ENCODE assay signal across 8 cellular contexts in the genomic region with DNA sequence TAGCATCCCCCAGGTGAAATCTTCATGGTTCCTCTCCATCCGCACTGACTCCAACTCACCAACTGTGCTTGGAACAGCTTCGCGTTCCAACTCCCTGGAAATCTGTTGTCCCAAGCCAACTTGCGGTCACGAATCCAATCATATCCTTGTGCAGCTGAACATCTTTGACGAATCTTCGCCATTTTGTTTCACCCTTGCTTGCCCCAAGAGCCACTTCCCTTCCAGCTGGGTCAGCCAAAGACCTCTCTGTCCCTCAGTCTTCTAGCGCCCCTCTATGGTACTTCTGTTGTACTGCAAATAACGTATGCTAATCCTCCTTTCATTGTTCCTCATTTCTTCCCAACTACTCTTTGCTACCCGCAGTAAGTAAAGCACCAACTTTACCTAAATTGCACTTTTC.
DNase-seq lines count a peak whose midpoint lies in the region; ATAC-seq and TF ChIP-seq lines count a peak whose summit lies in the region.

No MANE protein-coding gene starts in this region.

- H3K9me3 ChIP-seq in breast epithelium (peaks cover 0 to under 1% of the 10 kb centered on the region in 2 donors), NT2/D1 (ENCODE audit: insufficient read depth, low read length) (peaks cover 2% of the 10 kb centered on the region; the same call in 1 of the 2 replicates), transverse colon (no peaks in the 10 kb centered on the region)

- peak; percentile 33 for DNase-seq in MCF 10A (ENCODE audit: unreplicated experiment)
- no peak for DNase-seq in breast epithelium (ENCODE audit: low spot score in 2 of 2)
- peak; percentile 52 for DNase-seq in NT2/D1 (ENCODE audit: low read depth, low spot score)
- peak; percentile 70 for DNase-seq in fibroblast of pulmonary artery (ENCODE audit: low read depth)
- no peak for DNase-seq in transverse colon
- no peak for DNase-seq in AG08395 (ENCODE audit: low spot score)

- no peaks in the 10 kb centered on the region for H3K36me3 Mint-ChIP-seq in MCF 10A (ENCODE audit: insufficient read depth, unreplicated experiment)
- H3K36me3 Mint-ChIP-seq in stimulated activated memory B cell treated with anti-CD40 and anti-IgM and Interleukin-4, amounts not matched to agents 10 μg/mL and 1 μg/mL and 100 μg/mL, for 72 hours: no peaks in the 10 kb centered on the region

- POLR2A ChIA-PET in MCF 10A (lab: Yijun Ruan, JAX): interaction anchor here (1.3 kb wide), 1 partner anchor 13 kb away, joined by 4 read pairs; no protein-coding TSS in a partner anchor

- no peaks in the 10 kb centered on the region for H3K4me1 ChIP-seq in breast epithelium
- H3K4me1 ChIP-seq in NT2/D1 (ENCODE audit: insufficient read depth, insufficient read length): no peaks in the 10 kb centered on the region
- no peaks in the 10 kb centered on the region for H3K4me1 ChIP-seq in transverse colon

- intact Hi-C loops in MCF 10A (cut with micrococcal nuclease) (no loop called here), breast epithelium (cut with DNase I; ENCODE audit: low total_unique reads) (no loop called here), transverse colon (cut with DNase I; ENCODE audit: low total_unique reads) (no loop called here)

- no peak for TF ChIP-seq EP300 in transverse colon (IDR thresholded peaks at IDR 0.05; ENCODE audit: low read depth)

- no peak for ATAC-seq in stimulated activated memory B cell treated with anti-CD40 and anti-IgM and Interleukin-4, amounts not matched to agents 10 μg/mL and 1 μg/mL and 100 μg/mL, for 72 hours
- ATAC-seq in HG02642 (IDR thresholded peaks at IDR 0.05; ENCODE audit: poor library complexity, unreplicated experiment): no peak

- CTCF ChIA-PET in MCF 10A (lab: Yijun Ruan, JAX): interaction anchor here (0.7 to 1.2 kb wide), 2 partner anchors 9 to 45 kb away, joined by 3 to 8 read pairs; no protein-coding TSS in a partner anchor

- no TSS peak for BruUV-seq in MCF 10A (replicated peaks; lab: Mats Ljungman, UMichigan)

- in situ Hi-C loops in transverse colon (cut with MboI; ENCODE audit: low pct_ligation_motif_present in 1 of 4, low pct_unique_long_range_greater_than_20kb in 1 of 4, low sequenced_read_pairs in 3 of 4): no loop called here

- TF ChIP-seq POLR2A in breast epithelium (IDR thresholded peaks at IDR 0.05) (no peak), transverse colon (IDR thresholded peaks at IDR 0.05) (no peak)

- H3K27me3 ChIP-seq in breast epithelium (no peaks in the 10 kb centered on the region), NT2/D1 (ENCODE audit: insufficient read depth, insufficient read length) (no peaks in the 10 kb centered on the region), transverse colon (no peaks in the 10 kb centered on the region)

- peaks cover 8% of the 10 kb centered on the region for H3K9me3 Mint-ChIP-seq in MCF 10A (ENCODE audit: unreplicated experiment)
- peaks cover 6% of the 10 kb centered on the region for H3K9me3 Mint-ChIP-seq in stimulated activated memory B cell treated with anti-CD40 and anti-IgM and Interleukin-4, amounts not matched to agents 10 μg/mL and 1 μg/mL and 100 μg/mL, for 72 hours

- H3K4me3 ChIP-seq in breast epithelium: no peak overlapping the region
- H3K4me3 ChIP-seq in NT2/D1 (ENCODE audit: insufficient read length, low read depth): no peak overlapping the region
- H3K4me3 ChIP-seq in fibroblast of pulmonary artery (replicated peaks; ENCODE audit: low read depth, low read length): no peak overlapping the region
- H3K4me3 ChIP-seq in transverse colon: no peak overlapping the region

- TF ChIP-seq CTCF in MCF 10A (IDR thresholded peaks at IDR 0.05; ENCODE audit: unreplicated experiment): peak; percentile 15
- no peak for TF ChIP-seq CTCF in breast epithelium (IDR thresholded peaks at IDR 0.05)
- peak; percentile 70 for TF ChIP-seq CTCF in fibroblast of pulmonary artery (IDR thresholded peaks at IDR 0.05; ENCODE audit: low read length, missing control alignments)
- TF ChIP-seq CTCF in transverse colon (IDR thresholded peaks at IDR 0.05): peak in 4 of 5 experiments; percentile 24 to 32 (median 28)

- no peak overlapping the region for H3K27ac Mint-ChIP-seq in MCF 10A (ENCODE audit: low read depth, unreplicated experiment)
- no peak overlapping the region for H3K27ac Mint-ChIP-seq in stimulated activated memory B cell treated with anti-CD40 and anti-IgM and Interleukin-4, amounts not matched to agents 10 μg/mL and 1 μg/mL and 100 μg/mL, for 72 hours

- no peaks in the 10 kb centered on the region for H3K27me3 Mint-ChIP-seq in MCF 10A (ENCODE audit: insufficient read depth, unreplicated experiment)
- H3K27me3 Mint-ChIP-seq in stimulated activated memory B cell treated with anti-CD40 and anti-IgM and Interleukin-4, amounts not matched to agents 10 μg/mL and 1 μg/mL and 100 μg/mL, for 72 hours: peaks cover 9% of the 10 kb centered on the region

- no peak overlapping the region for H3K9ac ChIP-seq in NT2/D1 (ENCODE audit: insufficient read length, low read depth)

- H3K36me3 ChIP-seq in breast epithelium: no peaks in the 10 kb centered on the region
- no peaks in the 10 kb centered on the region for H3K36me3 ChIP-seq in NT2/D1 (ENCODE audit: insufficient read depth, insufficient read length, low read length)
- no peaks in the 10 kb centered on the region for H3K36me3 ChIP-seq in transverse colon

- no peak overlapping the region for H3K4me3 Mint-ChIP-seq in MCF 10A (ENCODE audit: unreplicated experiment)
- no peak overlapping the region for H3K4me3 Mint-ChIP-seq in stimulated activated memory B cell treated with anti-CD40 and anti-IgM and Interleukin-4, amounts not matched to agents 10 μg/mL and 1 μg/mL and 100 μg/mL, for 72 hours

- H3K27ac ChIP-seq in breast epithelium: no peak overlapping the region
- H3K27ac ChIP-seq in transverse colon: no peak overlapping the region

- 74 to 77% methylated on average over 10 of the region's 10 CpGs for WGBS in transverse colon (ENCODE audit: low coverage in 1 of 2), 2 donors

- H3K4me1 Mint-ChIP-seq in MCF 10A (ENCODE audit: insufficient read depth, unreplicated experiment): no peaks in the 10 kb centered on the region
- no peaks in the 10 kb centered on the region for H3K4me1 Mint-ChIP-seq in stimulated activated memory B cell treated with anti-CD40 and anti-IgM and Interleukin-4, amounts not matched to agents 10 μg/mL and 1 μg/mL and 100 μg/mL, for 72 hours

Comparison
In these comparisons a context has a peak if more than half of its experiments do, and no peak if none do; other contexts are left out.
1. DNase-seq: peak in MCF 10A (single experiment), NT2/D1 (single experiment) and fibroblast of pulmonary artery (single experiment); none in breast epithelium (0 of 2), transverse colon (single experiment) and AG08395 (single experiment).
2. CTCF ChIP-seq: peak in MCF 10A (single experiment), fibroblast of pulmonary artery (single experiment) and transverse colon (4 of 5); none in breast epithelium (0 of 3).